Comparison of ENCODE assay signal across 1 cellular context in genomic region chr22:41021039-41021654, GRCh38.
TF ChIP-seq lines count a peak whose summit lies in the region.

No MANE protein-coding gene starts in this region.

TF ChIP-seq in HepG2, 621 proteins besides CTCF, POLR2A, EP300 and RAD21 (continued from another document):
- TF ChIP-seq ZNF687 (CRISPR knock-in tag; IDR thresholded peaks at IDR 0.05) (peak; percentile 37; the same call in 1 of the 2 replicates), GATAD1 (CRISPR knock-in tag; IDR thresholded peaks at IDR 0.05) (no peak), KLF16 (CRISPR knock-in tag; IDR thresholded peaks at IDR 0.05) (no peak), ZNF614 (CRISPR knock-in tag; IDR thresholded peaks at IDR 0.05; ENCODE audit: borderline replicate concordance) (no peak), PLRG1 (conservative IDR thresholded peaks at IDR 0.05) (no peak), KDM5B (CRISPR knock-in tag; IDR thresholded peaks at IDR 0.05; ENCODE audit: borderline replicate concordance) (no peak), ZNF770 (CRISPR knock-in tag; IDR thresholded peaks at IDR 0.05) (peak; percentile 1; the same call in 1 of the 2 replicates), PHF8 (CRISPR knock-in tag; IDR thresholded peaks at IDR 0.05) (no peak), ESRRA (CRISPR knock-in tag; IDR thresholded peaks at IDR 0.05; ENCODE audit: low read depth) (no peak), ZNF331 (CRISPR knock-in tag; IDR thresholded peaks at IDR 0.05) (no peak)
